13 cellular contexts compared by ENCODE assay signal in the genomic region with DNA sequence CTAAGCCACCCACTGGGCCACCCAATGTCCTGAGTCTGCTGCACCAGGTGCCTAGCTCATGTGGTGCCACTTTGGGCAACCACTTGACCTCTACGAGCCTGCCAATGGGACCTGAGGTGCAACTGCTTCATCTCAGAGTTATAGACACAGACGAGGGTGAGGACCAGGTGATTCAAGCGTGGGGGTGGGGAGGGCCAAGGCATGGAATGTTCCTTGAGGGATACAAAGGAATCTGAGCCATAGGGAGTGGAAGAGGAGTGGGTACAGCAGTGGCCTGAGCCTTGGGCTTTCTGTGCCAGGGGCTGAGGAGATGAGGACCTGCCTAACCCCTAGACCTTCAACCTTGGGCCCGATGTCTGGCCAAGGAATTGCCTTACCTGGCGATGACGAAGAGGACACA.
DNase-seq lines count a peak whose midpoint lies in the region; TF ChIP-seq lines count a peak whose summit lies in the region.
"Had no signal": no experiment of that assay in that cellular context is flagged by ENCODE, and none has a peak within 500 bp of the region (broad histone marks: within the 10 kb centered on the region; RNA-seq: fewer than 3 reads in every experiment).

No MANE protein-coding gene starts in this region.

- DNase-seq in NT2/D1 (ENCODE audit: low read depth, low spot score) (no peak), mesendoderm (peak; percentile 18), osteoblast (ENCODE audit: insufficient read length, low spot score, missing footprints) (peak; percentile 58), NK-92 (lab: John Stamatoyannopoulos, UW; ENCODE audit: unreplicated experiment) (no peak), HFFc6 (no peak), LoVo (ENCODE audit: low spot score) (no peak)
- no peak for DNase-seq in activated CD4-positive, alpha-beta T cell treated with anti-CD3 and anti-CD28 coated beads, Interleukin-2, amount 50 U/mL, for 48 hours
- DNase-seq: ACHN; BE2C; Caco-2; CD4-positive, alpha-beta T cell had no signal

- H3K79me2 ChIP-seq in mesendoderm (ENCODE audit: control insufficient read depth, insufficient read depth, low read length) (no peaks in the 10 kb centered on the region), osteoblast (ENCODE audit: insufficient read depth, low read length) (no peaks in the 10 kb centered on the region)

- peak overlapping the region; percentile 65 for H3K27ac ChIP-seq in mesendoderm (ENCODE audit: low read depth, low read length)
- H3K27ac ChIP-seq in osteoblast (ENCODE audit: low read depth, low read length), result no peak overlapping the region
- H3K27ac ChIP-seq: C4-2B had no signal

- peaks cover 1% of the 10 kb centered on the region for H3K27me3 Mint-ChIP-seq in HFFc6 (ENCODE audit: insufficient read depth)

- no peak overlapping the region for H3K4me2 ChIP-seq in mesendoderm (ENCODE audit: low read length)
- no peak overlapping the region for H3K4me2 ChIP-seq in osteoblast (ENCODE audit: insufficient read depth, low read length)

- no peaks in the 10 kb centered on the region for H3K4me1 Mint-ChIP-seq in HFFc6 (ENCODE audit: low read depth)

- H4K20me1 ChIP-seq in osteoblast (ENCODE audit: insufficient read depth, low read length), result no peaks in the 10 kb centered on the region

- H2BK5ac ChIP-seq in mesendoderm (ENCODE audit: low read length), result no peak overlapping the region

- H3K9ac ChIP-seq in NT2/D1 (ENCODE audit: insufficient read length, low read depth) (peak overlapping the region; percentile 65), mesendoderm (ENCODE audit: low read length) (no peak overlapping the region)

- H2AFZ ChIP-seq in osteoblast (ENCODE audit: low read length), result no peak overlapping the region

- TF ChIP-seq CTCF in osteoblast (IDR thresholded peaks at IDR 0.05; ENCODE audit: extremely low read depth, low read depth, low read length) (no peak), HFFc6 (IDR thresholded peaks at IDR 0.05) (no peak)

- H3K36me3 Mint-ChIP-seq in HFFc6 (ENCODE audit: low read depth), result peaks cover 11% of the 10 kb centered on the region

- H3K27me3 ChIP-seq in NT2/D1 (ENCODE audit: insufficient read depth, insufficient read length) (no peaks in the 10 kb centered on the region), mesendoderm (ENCODE audit: insufficient read depth, low read length, poor library complexity) (no peaks in the 10 kb centered on the region), osteoblast (ENCODE audit: insufficient read depth, low read length) (no peaks in the 10 kb centered on the region)
- H3K27me3 ChIP-seq: BE2C had no signal

- peaks cover 76% of the 10 kb centered on the region for H3K9me3 Mint-ChIP-seq in HFFc6
- H3K9me3 Mint-ChIP-seq: CD4-positive, alpha-beta T cell had no signal

- H3K4me3 ChIP-seq in NT2/D1 (ENCODE audit: insufficient read length, low read depth) (no peak overlapping the region), mesendoderm (ENCODE audit: low read length) (no peak overlapping the region), osteoblast (ENCODE audit: insufficient read depth, low read length) (no peak overlapping the region)
- H3K4me3 ChIP-seq: HAP-1 had no signal

- peak overlapping the region; percentile 6 for H3K56ac ChIP-seq in mesendoderm (ENCODE audit: low read length)

- H4K8ac ChIP-seq in mesendoderm (ENCODE audit: low read depth, low read length), result no peak overlapping the region

- H3K36me3 ChIP-seq in NT2/D1 (ENCODE audit: insufficient read depth, insufficient read length, low read length) (no peaks in the 10 kb centered on the region), mesendoderm (ENCODE audit: control insufficient read depth, insufficient read depth, low read length) (no peaks in the 10 kb centered on the region), osteoblast (ENCODE audit: insufficient read depth, low read length) (no peaks in the 10 kb centered on the region)
- H3K36me3 ChIP-seq: BE2C, HAP-1 had no signal

- no peak overlapping the region for H3K23ac ChIP-seq in mesendoderm (ENCODE audit: low read length)

- H3K18ac ChIP-seq in mesendoderm (ENCODE audit: low read length), result peak overlapping the region; percentile 13

- no peaks in the 10 kb centered on the region for H3K79me1 ChIP-seq in mesendoderm (ENCODE audit: low read length)

- WGBS in mesendoderm (ENCODE audit: extremely low coverage, insufficient coverage, low lambda C conversion rate), result no CpG with 5 or more reads among the region's 6 CpGs

- H3K9me3 ChIP-seq in NT2/D1 (ENCODE audit: insufficient read depth, low read length) (no peaks in the 10 kb centered on the region; the same call in 1 of the 2 replicates), osteoblast (ENCODE audit: low read depth, low read length) (no peaks in the 10 kb centered on the region)
- H3K9me3 ChIP-seq: BE2C, Caco-2, HAP-1 had no signal

- H3K4me1 ChIP-seq in NT2/D1 (ENCODE audit: insufficient read depth, insufficient read length) (peaks cover 25% of the 10 kb centered on the region), mesendoderm (ENCODE audit: control insufficient read depth, low read depth, low read length) (peaks cover 13% of the 10 kb centered on the region), osteoblast (ENCODE audit: insufficient read depth, low read length) (no peaks in the 10 kb centered on the region)
- H3K4me1 ChIP-seq: BE2C, Caco-2, HAP-1 had no signal

- H3K4ac ChIP-seq in mesendoderm (ENCODE audit: low read depth, low read length), result peak overlapping the region; percentile 44

- peak overlapping the region; percentile 47 for H2AK5ac ChIP-seq in mesendoderm (ENCODE audit: low read length)

- no peak overlapping the region for H2BK15ac ChIP-seq in mesendoderm (replicated peaks; ENCODE audit: low read depth)

- no peak overlapping the region for H2BK120ac ChIP-seq in mesendoderm (ENCODE audit: low read depth, low read length)

- H3K27ac Mint-ChIP-seq in HFFc6, result no peak overlapping the region
- H3K27ac Mint-ChIP-seq: CD4-positive, alpha-beta T cell had no signal

- no peak overlapping the region for H3K4me3 Mint-ChIP-seq in HFFc6
- H3K4me3 Mint-ChIP-seq: CD4-positive, alpha-beta T cell had no signal

- H4K5ac ChIP-seq in mesendoderm (ENCODE audit: low read length), result no peak overlapping the region

Comparison
In these comparisons a context has a peak if more than half of its experiments do, and no peak if none do; other contexts are left out.
1. DNase-seq: peak in mesendoderm (single experiment) and osteoblast (single experiment); none in NT2/D1 (single experiment), NK-92 (single experiment), HFFc6 (single experiment), LoVo (single experiment) and activated CD4-positive, alpha-beta T cell treated with anti-CD3 and anti-CD28 coated beads, Interleukin-2, amount 50 U/mL, for 48 hours (0 of 2).